ENCODE assay signal across 8 cellular contexts in genomic region chr2:207624170-207625013, GRCh38. TPM values are rescaled to one million over a fixed set of nuclear protein-coding genes. Genes with fewer than 3 reads are reported as not detected.
DNase-seq lines count a peak whose midpoint lies in the region; ATAC-seq and TF ChIP-seq lines count a peak whose summit lies in the region.

No MANE protein-coding gene starts in this region.

- peak overlapping the region; percentile 93 for H3K4me3 Mint-ChIP-seq in nephron progenitor cell

- CTCF ChIA-PET in RWPE1 (lab: Yijun Ruan, JAX): interaction anchor here (0.7 to 2.5 kb wide), 3 partner anchors 88 to 702 kb away, joined by 3 to 14 read pairs (median 12); partner anchors contain the start of gene CCNYL1

- no peaks in the 10 kb centered on the region for H3K9me3 ChIP-seq in stomach smooth muscle (ENCODE audit: control insufficient read depth in 2 of 2, low read length in 2 of 2)

- H3K27ac ChIP-seq in RWPE1: peak overlapping the region; percentile 96
- peak overlapping the region; percentile 80 for H3K27ac ChIP-seq in stomach smooth muscle (ENCODE audit: low read length)

- DNase-seq in DMS 273 treated with DMSO at 0.1 percent for 48 hours (lab: John Stamatoyannopoulos, UW) (peak; percentile 30), HS-5 (ENCODE audit: low read depth) (peak; percentile 29), RWPE1 (ENCODE audit: low spot score) (peak; percentile 57), activated gamma-delta T cell treated with Interleukin-2 at 50 U/mL for 16 hours (peak; percentile 59), fibroblast of villous mesenchyme (ENCODE audit: low read depth) (peak; percentile 76), nephron progenitor cell (peak; percentile 74)

- peak overlapping the region; percentile 81 to 91 for H3K9ac ChIP-seq in stomach smooth muscle (ENCODE audit: low read length in 2 of 2)

- peak overlapping the region; percentile 79 for H3K4me3 ChIP-seq in fibroblast of villous mesenchyme (ENCODE audit: low read depth, low read length)
- H3K4me3 ChIP-seq in stomach smooth muscle (ENCODE audit: low read length in 2 of 2): peak overlapping the region; percentile 88 to 95

- H3K27me3 Mint-ChIP-seq in nephron progenitor cell (ENCODE audit: low read depth, poor library complexity): peaks cover 14% of the 10 kb centered on the region

- H3K27ac Mint-ChIP-seq in nephron progenitor cell: peak overlapping the region; percentile 94

- no peaks in the 10 kb centered on the region for H3K9me3 Mint-ChIP-seq in nephron progenitor cell

- H3K36me3 Mint-ChIP-seq in nephron progenitor cell (ENCODE audit: low read depth): peaks cover 41% of the 10 kb centered on the region

- H3K4me1 Mint-ChIP-seq in nephron progenitor cell: peaks cover 29% of the 10 kb centered on the region

- POLR2A ChIA-PET in RWPE1 (lab: Yijun Ruan, JAX; ENCODE audit: low non-redundant PET): interaction anchor here (1.1 to 2.1 kb wide), 3 partner anchors 87 to 96 kb away, joined by 6 to 12 read pairs (median 9); partner anchors contain the start of gene CCNYL1

- peaks cover 0 to 9% of the 10 kb centered on the region in 2 donors for H3K36me3 ChIP-seq in stomach smooth muscle (ENCODE audit: control insufficient read depth in 2 of 2, insufficient read depth in 2 of 2, low read length in 2 of 2)

- H3K27me3 ChIP-seq in stomach smooth muscle (ENCODE audit: control insufficient read depth in 1 of 2, insufficient read depth in 2 of 2, low read length in 2 of 2): no peaks in the 10 kb centered on the region

- ATAC-seq in GM21360 (IDR thresholded peaks at IDR 0.05; ENCODE audit: unreplicated experiment): peak; percentile 35

- TF ChIP-seq CTCF in RWPE1 (conservative IDR thresholded peaks at IDR 0.05; ENCODE audit: low read depth): no peak
- TF ChIP-seq CTCF in fibroblast of villous mesenchyme (IDR thresholded peaks at IDR 0.05; ENCODE audit: insufficient read depth, low read depth, low read length): no peak
- no peak for TF ChIP-seq CTCF in nephron progenitor cell (IDR thresholded peaks at IDR 0.05)

- peaks cover 15% of the 10 kb centered on the region for H3K4me1 ChIP-seq in stomach smooth muscle (ENCODE audit: control insufficient read depth, insufficient read depth, low read length)

RNA-seq across cellular contexts. Expression of gene METTL21A, which starts 0.8 kb away (rescaled TPM):
- 8.4 and 13.0 TPM in 2 replicates for total RNA-seq in fibroblast of villous mesenchyme

Comparison
In these comparisons a context has a peak if more than half of its experiments do, and no peak if none do; other contexts are left out.
1. Peak in every context shown above with its lines: DNase-seq, ATAC-seq, H3K4me3 ChIP-seq and H3K27ac ChIP-seq.